9 cellular contexts compared by ENCODE assay signal in the genomic region with DNA sequence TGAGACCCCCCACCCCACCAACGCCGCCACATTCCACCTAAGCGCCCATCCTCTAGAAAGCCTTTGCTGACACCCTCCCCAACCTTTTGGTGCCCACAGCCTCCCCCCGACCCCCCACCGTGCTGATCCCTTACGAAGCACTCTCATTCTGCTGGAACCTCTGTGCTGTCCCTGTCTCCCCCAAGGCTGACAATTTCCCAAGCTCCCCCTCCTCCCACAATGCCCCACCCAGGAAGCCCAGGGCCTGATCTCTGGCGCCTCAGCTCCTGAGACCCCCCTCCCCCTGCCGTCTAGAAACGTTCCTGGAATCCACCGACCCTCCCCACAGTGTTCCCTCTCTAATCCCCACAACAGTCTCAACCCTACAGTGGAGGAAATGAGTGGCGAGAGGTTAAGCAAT. TPM values are rescaled to one million over a fixed set of nuclear protein-coding genes. Genes with fewer than 3 reads are reported as not detected.
DNase-seq lines count a peak whose midpoint lies in the region; TF ChIP-seq lines count a peak whose summit lies in the region.
"Had no signal": no experiment of that assay in that cellular context is flagged by ENCODE, and none has a peak within 500 bp of the region (broad histone marks: within the 10 kb centered on the region; RNA-seq: fewer than 3 reads in every experiment).

No MANE protein-coding gene starts in this region.

- H3K4me3 Mint-ChIP-seq in IgD-negative memory B cell: peak overlapping the region; percentile 60 to 92 (median 87)
- peak overlapping the region; percentile 81 to 85 (median 84) for H3K4me3 Mint-ChIP-seq in nephron

- H3K4me1 Mint-ChIP-seq in IgD-negative memory B cell (peaks cover 2 to 5% (median 4%) of the 10 kb centered on the region in 3 donors), nephron (peaks cover 26% of the 10 kb centered on the region)

- H3K4me3 ChIP-seq in AG04449 (ENCODE audit: low read depth, low read length): peak overlapping the region; percentile 45
- H3K4me3 ChIP-seq in coronary artery: peak overlapping the region; percentile 77
- H3K4me3 ChIP-seq in foreskin fibroblast (ENCODE audit: low read depth in 1 of 2, low read length in 2 of 2): no peak overlapping the region

- H3K27ac Mint-ChIP-seq in IgD-negative memory B cell (no peak overlapping the region), nephron (peak overlapping the region; percentile 83 to 99 (median 97))

- peak overlapping the region; percentile 71 to 87 for H3K27ac ChIP-seq in coronary artery

- TF ChIP-seq CTCF in AG04449 (IDR thresholded peaks at IDR 0.05; ENCODE audit: insufficient read depth, low read length, missing control alignments) (no peak), coronary artery (IDR thresholded peaks at IDR 0.05) (no peak), nephron (IDR thresholded peaks at IDR 0.05; ENCODE audit: unreplicated experiment in 3 of 3) (no peak), foreskin fibroblast (IDR thresholded peaks at IDR 0.05; ENCODE audit: low read depth, low read length) (no peak), GM20000 (IDR thresholded peaks at IDR 0.05; ENCODE audit: extremely low read depth, missing control alignments) (no peak)

- H3K36me3 Mint-ChIP-seq in IgD-negative memory B cell (peaks cover 5% of the 10 kb centered on the region), nephron (ENCODE audit: low read depth) (peaks cover 25% of the 10 kb centered on the region)

- POLR2A ChIA-PET in AG04449 (lab: Yijun Ruan, JAX): no interaction called here

- H3K9me3 Mint-ChIP-seq in IgD-negative memory B cell: peaks cover 7 to 26% (median 8%) of the 10 kb centered on the region in 3 donors
- H3K9me3 Mint-ChIP-seq in nephron: peaks cover 33% of the 10 kb centered on the region

- DNase-seq in AG04449 (ENCODE audit: low read depth, low spot score): no peak
- no peak for DNase-seq in coronary artery (ENCODE audit: low spot score)
- DNase-seq in foreskin fibroblast: no peak
- no peak for DNase-seq in central memory CD4-positive, alpha-beta T cell
- DNase-seq in NCI-H526 treated with DMSO at 0.1 percent for 48 hours (lab: John Stamatoyannopoulos, UW): no peak
- DNase-seq in GM20000 (ENCODE audit: low spot score): no peak
- DNase-seq: DMS153 had no signal

- H3K27me3 Mint-ChIP-seq in IgD-negative memory B cell: no peaks in the 10 kb centered on the region
- H3K27me3 Mint-ChIP-seq in nephron (ENCODE audit: low read depth): no peaks in the 10 kb centered on the region

- CTCF ChIA-PET in AG04449 (lab: Yijun Ruan, JAX): interaction anchor here (0.6 to 10.0 kb wide), 9 partner anchors 18 to 139 kb away, joined by 3 to 70 read pairs (median 4); a partner anchor contains a TSS

RNA-seq across cellular contexts. Expression of a gene that starts 18.4 kb away (rescaled TPM):
- not detected for polyA plus RNA-seq in IgD-negative memory B cell

RNA-seq across cellular contexts. Expression of a gene that starts 32.7 kb away (rescaled TPM):
- not detected for polyA plus RNA-seq in IgD-negative memory B cell

Comparison
In these comparisons a context has a peak if more than half of its experiments do, and no peak if none do; other contexts are left out.
1. H3K4me3 ChIP-seq: peak in AG04449 (single experiment) and coronary artery (single experiment); none in foreskin fibroblast (0 of 2).
2. H3K27ac Mint-ChIP-seq: peak in nephron (3 of 3); none in IgD-negative memory B cell (0 of 3).